Comparison of ENCODE assay signal across 8 cellular contexts in the genomic region with DNA sequence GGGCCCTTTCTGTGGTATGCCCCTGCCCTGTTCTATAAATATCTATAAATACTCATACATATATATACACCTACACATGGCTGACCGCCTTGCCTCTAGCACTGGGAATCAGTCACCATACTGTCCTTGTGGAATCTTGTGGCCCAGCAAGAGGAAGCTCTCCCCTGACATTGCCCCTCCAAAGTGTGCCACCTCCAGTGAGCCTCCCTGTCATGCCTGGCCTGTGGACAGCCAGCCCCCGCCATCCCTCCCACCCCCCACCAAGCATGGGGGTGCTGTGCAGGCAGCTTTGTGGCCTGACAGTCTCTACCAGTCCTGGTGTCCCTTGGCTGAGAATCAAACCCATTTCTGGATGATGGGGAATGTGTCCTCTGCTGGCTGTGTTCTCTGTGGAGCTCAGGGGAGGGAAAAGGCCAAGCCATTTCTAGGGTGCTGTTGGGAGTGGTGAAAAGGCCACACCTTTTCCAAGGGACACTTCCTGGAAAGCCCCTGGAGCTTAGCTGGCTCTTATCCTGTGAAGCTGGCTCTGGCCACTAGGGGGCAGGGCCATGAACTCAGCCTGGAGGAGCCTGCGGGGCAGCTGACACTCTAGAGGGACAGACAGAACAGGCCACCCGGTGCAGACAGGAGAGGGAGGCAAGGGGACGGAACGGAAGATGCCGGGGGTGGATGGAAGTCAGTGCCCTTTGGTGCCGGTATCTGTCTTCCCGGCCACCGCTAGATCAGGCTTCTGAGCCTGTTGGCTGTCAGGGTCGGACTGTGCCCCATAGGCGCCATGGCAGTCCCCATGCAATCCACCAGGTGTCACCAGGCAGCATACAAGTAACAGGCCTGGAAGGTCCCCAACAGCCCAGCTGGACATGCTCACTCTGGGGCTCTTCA.
DNase-seq lines count a peak whose midpoint lies in the region; FAIRE-seq and TF ChIP-seq lines count a peak whose summit lies in the region.
"Not testable (repeated sequence)": the region's sequence is repeated elsewhere in the genome, so short reads cannot be mapped to it uniquely, and the experiment has no call there.

No MANE protein-coding gene starts in this region.

- H3K4me1 ChIP-seq in rectal smooth muscle tissue (ENCODE audit: control insufficient read depth, insufficient read depth, low read length); testis: not testable (repeated sequence)

- not testable (repeated sequence) for H3K9ac ChIP-seq in rectal smooth muscle tissue (ENCODE audit: low read length)

- TF ChIP-seq POLR2A in testis (IDR thresholded peaks at IDR 0.05), result not testable (repeated sequence)

- H3K27ac ChIP-seq in rectal smooth muscle tissue (ENCODE audit: low read depth, low read length), result not testable (repeated sequence)
- peak overlapping the region in 1 of 2 donors; percentile 59 for H3K27ac ChIP-seq in testis

- not testable (repeated sequence) for H3K36me3 ChIP-seq in rectal smooth muscle tissue (ENCODE audit: control insufficient read depth, insufficient read depth, low read length); testis (ENCODE audit: low read depth, missing control alignments)

- WGBS in testis, 2 donors, result 28 to 48% methylated on average over 8 to 12 of the region's 12 CpGs

- intact Hi-C loops in testis (cut with DNase I; ENCODE audit: low total_unique reads), result not testable (repeated sequence)

- not testable (repeated sequence) for FAIRE-seq in RCC 7860 (lab: Jason Lieb, UNC)

- not testable (repeated sequence) for H3K4me1 Mint-ChIP-seq in immature natural killer cell

- H3K27me3 Mint-ChIP-seq in immature natural killer cell (ENCODE audit: low read depth in 3 of 3), result not testable (repeated sequence)

- H3K27me3 ChIP-seq in rectal smooth muscle tissue (ENCODE audit: control insufficient read depth, insufficient read depth, low read length); testis: not testable (repeated sequence)

- in situ Hi-C loops in G401 (cut with HindIII; ENCODE audit: low sequenced_read_pairs), result not testable (repeated sequence)

- not testable (repeated sequence) for H3K9me3 ChIP-seq in testis

- DNase-seq in G401 (ENCODE audit: low spot score) (peak; percentile 77), LHCN-M2 (ENCODE audit: low read depth) (peak; percentile 66), RCC 7860 (ENCODE audit: low spot score) (peak; percentile 62), dermis blood vessel endothelial cell (peak; percentile 90), immature natural killer cell (peak; percentile 71 to 77 (median 72)), testis (peak; percentile 91)
- peak; percentile 14 for DNase-seq in activated CD8-positive, alpha-beta memory T cell treated with anti-CD3 and anti-CD28 coated beads, Interleukin-2, amount 50 U/mL, for 1 hour (ENCODE audit: extremely low read depth)

- H3K4me3 ChIP-seq in rectal smooth muscle tissue (ENCODE audit: low read length), result peak overlapping the region; percentile 78
- not testable (repeated sequence) for H3K4me3 ChIP-seq in testis

- H3K9me3 Mint-ChIP-seq in immature natural killer cell, result not testable (repeated sequence)

- not testable (repeated sequence) for H3K36me3 Mint-ChIP-seq in immature natural killer cell

- TF ChIP-seq CTCF in testis (IDR thresholded peaks at IDR 0.05), result peak; percentile 7 to 75 (median 54)

- H3K4me3 Mint-ChIP-seq in immature natural killer cell, result peak overlapping the region; percentile 80 to 87 (median 85)

- H3K27ac Mint-ChIP-seq in immature natural killer cell, result peak overlapping the region in 3 of 6 donors; percentile 35 to 63 (median 38)

Comparison
In these comparisons a context has a peak if more than half of its experiments do, and no peak if none do; other contexts are left out.
1. DNase-seq: peak in every context shown above with its lines; median percentile 91 in testis; 90 in dermis blood vessel endothelial cell; 77 in G401; 72 in immature natural killer cell; 66 in LHCN-M2; 62 in RCC 7860; 14 in activated CD8-positive, alpha-beta memory T cell treated with anti-CD3 and anti-CD28 coated beads, Interleukin-2, amount 50 U/mL, for 1 hour.